ENCODE assay signal across 22 cellular contexts in the genomic region with DNA sequence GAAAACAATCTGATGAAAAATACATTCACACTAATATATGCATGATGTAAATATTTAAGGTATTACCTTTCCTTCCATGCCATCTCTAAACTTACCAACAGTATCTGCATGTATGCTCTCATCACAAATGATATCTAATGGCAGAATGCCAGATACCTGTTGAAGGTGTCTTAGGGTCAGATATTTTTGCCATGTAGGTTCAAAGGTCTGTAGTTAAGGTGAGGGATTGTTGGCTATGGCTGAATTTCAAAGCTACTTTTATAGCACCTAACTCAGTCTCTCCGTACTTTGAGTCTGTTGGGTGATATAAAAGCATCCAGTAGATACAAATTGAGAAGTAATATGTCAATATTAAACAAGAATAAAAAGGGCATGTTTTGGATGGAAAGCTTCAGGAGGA.
"Had no signal": no experiment of that assay in that cellular context is flagged by ENCODE, and none has a peak within 500 bp of the region (broad histone marks: within the 10 kb centered on the region; RNA-seq: fewer than 3 reads in every experiment).

No MANE protein-coding gene starts in this region.

- H3K27ac ChIP-seq: coronary artery, dorsolateral prefrontal cortex, esophagus muscularis mucosa, foreskin keratinocyte, gastroesophageal sphincter, heart left ventricle, hepatocyte, left lung, lower lobe of right lung had no signal

- H3K4me1 ChIP-seq: left lung, lower lobe of right lung had no signal

- DNase-seq: dermis blood vessel endothelial cell; dorsolateral prefrontal cortex; effector CD4-positive, alpha-beta T cell; effector memory CD4-positive, alpha-beta T cell; foreskin keratinocyte; heart left ventricle; hypothalamus; immature natural killer cell; islet precursor cell; kidney; kidney glomerular epithelial cell; left lung; left ventricle myocardium superior; lower lobe of right lung; mesenchymal stem cell; naive thymus-derived CD4-positive, alpha-beta T cell had no signal

- H3K36me3 ChIP-seq: esophagus muscularis mucosa, gastroesophageal sphincter, heart left ventricle, left lung, lower lobe of right lung had no signal

- H3K9me3 ChIP-seq: esophagus muscularis mucosa, gastroesophageal sphincter, heart left ventricle, left lung, lower lobe of right lung had no signal

- H3K27me3 ChIP-seq: esophagus muscularis mucosa, foreskin keratinocyte, gastroesophageal sphincter, heart left ventricle, left lung had no signal

- FAIRE-seq: endothelial cell of umbilical vein, frontal cortex, kidney had no signal

- ATAC-seq: foreskin keratinocyte; gastroesophageal sphincter; heart left ventricle; left lung; left ventricle myocardium superior; lower lobe of right lung; naive thymus-derived CD4-positive, alpha-beta T cell had no signal

- H3K4me3 ChIP-seq: coronary artery, dorsolateral prefrontal cortex, esophagus muscularis mucosa, gastroesophageal sphincter, heart left ventricle, hepatocyte, left lung, lower lobe of right lung had no signal
